Comparison of ENCODE assay signal across 2 cellular contexts in genomic region chr17:28530926-28531325, GRCh38.
TF ChIP-seq lines count a peak whose summit lies in the region.

No MANE protein-coding gene starts in this region.

TF ChIP-seq in A549, 52 proteins besides CTCF, POLR2A, EP300 and RAD21:
- TF ChIP-seq CBX2 (IDR thresholded peaks at IDR 0.05; ENCODE audit: borderline replicate concordance, low read depth) (no peak), BHLHE40 (IDR thresholded peaks at IDR 0.05; ENCODE audit: low read depth, low read length) (no peak), ZFP36 (IDR thresholded peaks at IDR 0.05; ENCODE audit: borderline replicate concordance, partially characterized antibody) (peak; percentile 51)

TF ChIP-seq in K562, 482 proteins besides CTCF, POLR2A, EP300 and RAD21:
- TF ChIP-seq ZFP36 (IDR thresholded peaks at IDR 0.05; ENCODE audit: low read depth, low read length, partially characterized antibody) (peak; percentile 82), RBM25 (IDR thresholded peaks at IDR 0.05; ENCODE audit: low read depth, low read length, severe bottlenecking) (peak; percentile 54), ZNF830 (CRISPR knock-in tag; IDR thresholded peaks at IDR 0.05) (no peak), HNRNPL (IDR thresholded peaks at IDR 0.05; ENCODE audit: low read depth, low read length) (no peak), BCOR (IDR thresholded peaks at IDR 0.05) (peak; percentile 89), KDM1A (IDR thresholded peaks at IDR 0.05) (peak; percentile 32 to 66; a peak in 3 of 4 replicates), ZNF639 (CRISPR knock-in tag; conservative IDR thresholded peaks at IDR 0.05 in 1 of 2, IDR thresholded peaks at IDR 0.05 in 1 of 2) (no peak), SPI1 (IDR thresholded peaks at IDR 0.05; ENCODE audit: borderline replicate concordance, low read depth, low read length) (no peak), HEY1 (CRISPR knock-in tag; IDR thresholded peaks at IDR 0.05; ENCODE audit: borderline replicate concordance) (no peak), E2F4 (CRISPR knock-in tag; IDR thresholded peaks at IDR 0.05; ENCODE audit: low read depth) (no peak), SMARCA5 (IDR thresholded peaks at IDR 0.05) (peak; percentile 62; the same call in 1 of the 2 replicates), RCOR1 (IDR thresholded peaks at IDR 0.05; ENCODE audit: borderline replicate concordance in 1 of 2, low read depth in 2 of 2, low read length in 2 of 2) (0 out of 4 replicates have a peak, but pooled peaks of 1 of the 2 experiments have one; percentile 22), HLTF (IDR thresholded peaks at IDR 0.05) (no peak), FIP1L1 (IDR thresholded peaks at IDR 0.05; ENCODE audit: low read depth, low read length, poor library complexity, severe bottlenecking) (no peak)
